ENCODE assay signal across 31 cellular contexts in the genomic region with DNA sequence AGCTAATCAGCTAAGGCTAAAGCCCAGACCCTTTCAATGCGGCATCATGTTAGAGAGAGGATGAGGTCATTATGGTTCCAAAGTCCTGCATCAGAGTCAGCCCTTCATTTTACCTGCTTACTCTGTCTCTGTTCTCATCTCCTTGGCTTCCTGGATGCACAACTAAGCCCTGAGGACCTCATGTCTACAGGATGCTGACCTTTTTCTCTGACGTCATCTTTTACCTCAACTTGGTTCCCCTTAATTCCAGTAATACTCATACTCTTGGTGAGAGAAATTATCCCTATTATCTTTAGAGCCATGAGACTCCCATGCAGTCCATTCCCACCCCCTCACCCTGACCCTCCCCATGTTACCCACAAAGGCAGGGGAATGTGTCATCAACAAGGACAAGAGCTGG.
"Had no signal": no experiment of that assay in that cellular context is flagged by ENCODE, and none has a peak within 500 bp of the region (broad histone marks: within the 10 kb centered on the region; RNA-seq: fewer than 3 reads in every experiment).

No MANE protein-coding gene starts in this region.

- H3K9me3 ChIP-seq: MG63 had no signal

- DNase-seq: Karpas-422, Kasumi-1, MG63, MM.1S, MV-4-11, NCI-H1048, NCI-H1092, NCI-H1092 treated with DMSO at 0.1 percent for 48 hours, NCI-H1417 treated with DMSO at 0.1 percent for 48 hours, NCI-H1436, NCI-H1436 treated with DMSO at 0.1 percent for 48 hours, NCI-H146, NCI-H1694, NCI-H1694 treated with DMSO at 0.1 percent for 48 hours, NCI-H187, NCI-H187 treated with DMSO at 0.1 percent for 48 hours, NCI-H1930, NCI-H2029, NCI-H2029 treated with DMSO at 0.1 percent for 48 hours, NCI-H2081, NCI-H2081 treated with DMSO at 0.1 percent for 48 hours, NCI-H2107, NCI-H2171, NCI-H2171 treated with DMSO at 0.1 percent for 48 hours, NCI-H2227 treated with DMSO at 0.1 percent for 48 hours, NCI-H226, NCI-H345, NCI-H446, NCI-H446 treated with DMSO at 0.1 percent for 48 hours, NCI-H510A, NCI-H510A treated with DMSO at 0.1 percent for 48 hours had no signal

- H3K4me3 ChIP-seq: MG63 had no signal

- H3K36me3 ChIP-seq: MG63 had no signal

- H3K27me3 ChIP-seq: MG63 had no signal
